8 cellular contexts compared by ENCODE assay signal in the genomic region with DNA sequence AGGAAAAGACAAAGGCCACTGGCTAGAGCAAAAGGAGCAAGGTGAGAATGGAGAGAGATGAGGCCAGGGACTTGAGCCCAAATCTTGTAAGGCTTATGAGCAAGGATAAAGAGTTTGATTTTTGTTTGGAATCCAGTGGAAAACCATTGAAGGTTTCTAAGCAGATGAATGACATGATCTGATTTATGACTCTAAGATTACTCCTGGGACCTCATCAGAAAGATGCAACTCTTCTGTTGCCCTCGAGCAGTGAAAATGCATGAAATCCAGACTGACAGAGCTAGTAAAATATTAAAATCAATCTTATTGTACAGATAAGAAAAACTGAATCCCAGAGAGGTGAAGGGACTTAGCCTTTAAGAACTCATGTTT. TPM values are rescaled to one million over a fixed set of nuclear protein-coding genes. Genes with fewer than 3 reads are reported as not detected.
DNase-seq lines count a peak whose midpoint lies in the region; ATAC-seq, FAIRE-seq and TF ChIP-seq lines count a peak whose summit lies in the region.

No MANE protein-coding gene starts in this region.

- H3K9ac ChIP-seq in H9 (ENCODE audit: extremely low read depth, insufficient read length, low read length): peak overlapping the region; percentile 65
- H3K9ac ChIP-seq in skeletal muscle tissue (ENCODE audit: low read depth in 1 of 3, low read length in 3 of 3): peak overlapping the region; percentile 91 to 98 (median 96)

- H2BK120ac ChIP-seq in H9 (ENCODE audit: low read depth, low read length, poor library complexity, severe bottlenecking): no peak overlapping the region

- no peak overlapping the region for H4K91ac ChIP-seq in H9 (ENCODE audit: insufficient read length, low read depth, low read length)

- H3K23me2 ChIP-seq in H9 (ENCODE audit: insufficient read length, low read depth, low read length, poor library complexity, severe bottlenecking): peaks cover 9% of the 10 kb centered on the region

- H3K27ac ChIP-seq in H9 (ENCODE audit: insufficient read length, low read depth, low read length) (no peak overlapping the region), gastroesophageal sphincter (peak overlapping the region in 2 of 4 donors; percentile 89 to 91), skeletal muscle tissue (ENCODE audit: low read depth, low read length) (peak overlapping the region; percentile 93)

- peaks cover 9 to 16% of the 10 kb centered on the region in 2 experiments for H3K4me1 Mint-ChIP-seq in H9

- H2AK5ac ChIP-seq in H9 (ENCODE audit: insufficient read length, low read length): no peak overlapping the region

- no peak overlapping the region for H2AFZ ChIP-seq in H9 (ENCODE audit: low read length)

- no peak for DNase-seq in H9
- DNase-seq in iPS-NIHi11 (ENCODE audit: low spot score): no peak
- no peak for DNase-seq in germinal center (ENCODE audit: low spot score)
- DNase-seq in stimulated activated CD4-positive, alpha-beta T cell treated with anti-CD3 and anti-CD28 coated beads, Interleukin-1b, Interleukin-23, amount 100 ng/mL, for 48 hours: no peak
- no peak for DNase-seq in GM12891 (ENCODE audit: insufficient read length, low spot score)

- H3K9me3 ChIP-seq in H9 (ENCODE audit: control insufficient read depth, low read depth, low read length) (no peaks in the 10 kb centered on the region), gastroesophageal sphincter (no peaks in the 10 kb centered on the region), skeletal muscle tissue (ENCODE audit: control insufficient read depth in 3 of 3, low read length in 3 of 3) (no peaks in the 10 kb centered on the region)

- H3K27me3 ChIP-seq in H9 (ENCODE audit: insufficient read depth, low read length) (no peaks in the 10 kb centered on the region), gastroesophageal sphincter (no peaks in the 10 kb centered on the region), skeletal muscle tissue (ENCODE audit: control insufficient read depth in 3 of 3, insufficient read depth in 3 of 3, low read length in 3 of 3) (no peaks in the 10 kb centered on the region)

- peak overlapping the region; percentile 96 for H3K4me2 ChIP-seq in H9 (ENCODE audit: insufficient read depth, insufficient read length, low read length)

- H3K4me3 Mint-ChIP-seq in H9: peak overlapping the region; percentile 95 to 99

- no peak overlapping the region for H2BK5ac ChIP-seq in H9 (ENCODE audit: insufficient read length, low read length)

- FAIRE-seq in GM12891 (lab: Jason Lieb, UNC): no peak

- peaks cover 2% of the 10 kb centered on the region; the same call in 1 of the 2 replicates for H3K79me2 ChIP-seq in H9 (ENCODE audit: insufficient read depth, low read length)

- H3K18ac ChIP-seq in H9 (ENCODE audit: insufficient read length, low read depth, low read length): no peak overlapping the region

- H3K4me1 ChIP-seq in H9 (ENCODE audit: insufficient read depth, low read length) (no peaks in the 10 kb centered on the region), gastroesophageal sphincter (peaks cover 8 to 70% (median 11%) of the 10 kb centered on the region in 3 donors), skeletal muscle tissue (ENCODE audit: control insufficient read depth in 3 of 3, insufficient read depth in 3 of 3, low read length in 3 of 3) (peaks cover 0 to 23% (median 16%) of the 10 kb centered on the region in 3 donors)

- no peak for ATAC-seq in gastroesophageal sphincter

- no peaks in the 10 kb centered on the region for H3K79me1 ChIP-seq in H9 (ENCODE audit: insufficient read depth, low read depth, low read length, poor library complexity, severe bottlenecking)

- no peak overlapping the region for H3K23ac ChIP-seq in H9 (ENCODE audit: insufficient read length, low read depth, low read length)

- H2BK12ac ChIP-seq in H9 (ENCODE audit: insufficient read length, low read depth, low read length): no peak overlapping the region

- no peak overlapping the region for H3T11ph ChIP-seq in H9 (ENCODE audit: low read length)

- H3K56ac ChIP-seq in H9 (ENCODE audit: insufficient read length, low read depth, low read length): no peak overlapping the region

- no peak overlapping the region for H2BK15ac ChIP-seq in H9 (ENCODE audit: low read depth, low read length)

- no peaks in the 10 kb centered on the region for H3K36me3 Mint-ChIP-seq in H9 (ENCODE audit: insufficient read depth in 1 of 3, low read depth in 3 of 3)

- TF ChIP-seq EP300 in gastroesophageal sphincter (IDR thresholded peaks at IDR 0.05): no peak

- TF ChIP-seq CTCF in H9 (conservative IDR thresholded peaks at IDR 0.05) (no peak), WI38 (IDR thresholded peaks at IDR 0.05; ENCODE audit: low read depth, low read length) (no peak), gastroesophageal sphincter (IDR thresholded peaks at IDR 0.05) (no peak)

- H3K36me3 ChIP-seq in gastroesophageal sphincter (no peaks in the 10 kb centered on the region), skeletal muscle tissue (ENCODE audit: control insufficient read depth in 3 of 3, insufficient read depth in 3 of 3, low read length in 3 of 3) (no peaks in the 10 kb centered on the region)

- H3K27ac Mint-ChIP-seq in H9: peak overlapping the region in 2 of 3 experiments; percentile 89 to 90; a peak in 3 of 7 replicates

- H2BK20ac ChIP-seq in H9 (ENCODE audit: low read depth, low read length, poor library complexity, severe bottlenecking): no peak overlapping the region

- no peak overlapping the region for H4K8ac ChIP-seq in H9 (replicated peaks; ENCODE audit: insufficient read length, low read depth, low read length)

- H3K14ac ChIP-seq in H9 (ENCODE audit: insufficient read depth, low read length): no peak overlapping the region

- no CpG with 5 or more reads among the region's 1 CpG for WGBS in H9 (ENCODE audit: extremely low coverage, insufficient read length, low lambda C conversion rate)
- WGBS in gastroesophageal sphincter (ENCODE audit: low coverage in 1 of 2), 2 donors: 13 to 25% methylated on average over 1 of the region's 1 CpG

- H3K4me3 ChIP-seq in WI38 (ENCODE audit: low read depth, low read length) (peak overlapping the region; percentile 94), gastroesophageal sphincter (peak overlapping the region; percentile 56 to 81), skeletal muscle tissue (ENCODE audit: low read length in 3 of 3) (peak overlapping the region; percentile 92 to 99 (median 98))

- no peaks in the 10 kb centered on the region for H3K27me3 Mint-ChIP-seq in H9 (ENCODE audit: low read depth)

- H3K4ac ChIP-seq in H9 (ENCODE audit: low read depth, low read length): no peak overlapping the region

- no peaks in the 10 kb centered on the region for H4K20me1 ChIP-seq in H9 (ENCODE audit: control insufficient read depth, insufficient read depth, insufficient read length)

- H3K9me3 Mint-ChIP-seq in H9: no peaks in the 10 kb centered on the region

- TF ChIP-seq POLR2A in gastroesophageal sphincter (IDR thresholded peaks at IDR 0.05): no peak
- no peak for TF ChIP-seq POLR2A in GM12891 (IDR thresholded peaks at IDR 0.05; ENCODE audit: low read depth, low read length)

- no peak overlapping the region for H4K5ac ChIP-seq in H9 (ENCODE audit: insufficient read length, low read depth, low read length)

TF ChIP-seq in GM12891, 5 proteins besides CTCF, POLR2A, EP300 and RAD21:
- TF ChIP-seq SPI1 (IDR thresholded peaks at IDR 0.05; ENCODE audit: low read depth, low read length) (no peak), PAX5 (IDR thresholded peaks at IDR 0.05; ENCODE audit: insufficient read depth, low read length, severe bottlenecking) (no peak), TAF1 (IDR thresholded peaks at IDR 0.05; ENCODE audit: low read depth, low read length) (no peak), POU2F2 (IDR thresholded peaks at IDR 0.05; ENCODE audit: low read depth, low read length) (no peak), POLR2AphosphoS5 (IDR thresholded peaks at IDR 0.05; ENCODE audit: low read depth, low read length) (no peak)

RNA-seq across cellular contexts. Expression of gene MFAP3, which starts 0.7 kb away (rescaled TPM):
- total RNA-seq in H9 (2021) (22.9 and 24.5 TPM in 2 replicates), gastroesophageal sphincter (10 to 100 TPM; 25.7 to 36.9 (median 27.0) TPM), skeletal muscle tissue (69.9 TPM)
- 6.6 TPM for polyA plus RNA-seq in GM12891 (2012; ENCODE audit: low read depth, missing spikeins)

RNA-seq across cellular contexts. Expression of gene FAM114A2, which starts 0.7 kb away (rescaled TPM):
- total RNA-seq in H9 (2021) (11.4 and 12.8 TPM in 2 replicates), gastroesophageal sphincter (10 to 100 TPM; 16.2 to 17.9 (median 17.6) TPM), skeletal muscle tissue (22.4 TPM)
- polyA plus RNA-seq in GM12891 (2012; ENCODE audit: low read depth, missing spikeins): 18.8 TPM
